In genomic region chr12:93569656-93570551, GRCh38 we compare ENCODE assay signal across 8 cellular contexts. TPM values are rescaled to one million over a fixed set of nuclear protein-coding genes. Genes with fewer than 3 reads are reported as not detected.
A peak's percentile ranks its signal among the peaks of the same experiment; 100 is the strongest.
DNase-seq lines count a peak whose midpoint lies in the region; ATAC-seq and TF ChIP-seq lines count a peak whose summit lies in the region.

No MANE protein-coding gene starts in this region.

- H3K4me3 ChIP-seq in mammary epithelial cell (replicated peaks in 1 of 3; ENCODE audit: insufficient read depth in 1 of 3, low read depth in 2 of 3, low read length in 3 of 3) (peak overlapping the region; percentile 74 to 97 (median 84)), smooth muscle cell (peak overlapping the region; percentile 76)

- H3K27ac ChIP-seq in VCaP, result peak overlapping the region; percentile 77
- H3K27ac ChIP-seq in mammary epithelial cell (ENCODE audit: insufficient read depth, low read depth, low read length), result peak overlapping the region; percentile 56
- H3K27ac ChIP-seq in smooth muscle cell (ENCODE audit: low read depth), result peak overlapping the region; percentile 15

- dilution Hi-C loops in mammary epithelial cell (cut with HindIII; ENCODE audit: low sequenced_read_pairs), result loop anchor here (5.0 kb wide), 1 partner anchor 57 kb away; no protein-coding TSS in a partner anchor

- in situ Hi-C loops in mammary epithelial cell (cut with MboI; ENCODE audit: low sequenced_read_pairs in 2 of 2), result loop anchor here (5.0 to 10.0 kb wide), 5 partner anchors 107 to 532 kb away; partner anchors contain the start of gene CRADD (in 1 of the 2)

- H3K4me1 ChIP-seq in mammary epithelial cell (ENCODE audit: insufficient read depth, low read length) (peaks cover 13% of the 10 kb centered on the region), smooth muscle cell (ENCODE audit: low read depth) (peaks cover 15% of the 10 kb centered on the region)

- H3K27me3 ChIP-seq in mammary epithelial cell (ENCODE audit: insufficient read depth, low read length) (no peaks in the 10 kb centered on the region), smooth muscle cell (ENCODE audit: low read depth) (peaks cover 6% of the 10 kb centered on the region)

- H3K4me2 ChIP-seq in mammary epithelial cell (ENCODE audit: insufficient read depth, low read depth, low read length) (peak overlapping the region; percentile 98), smooth muscle cell (peak overlapping the region; percentile 100)

- TF ChIP-seq CTCF in GM12872 (IDR thresholded peaks at IDR 0.05; ENCODE audit: insufficient read depth, low read depth, low read length), result peak; percentile 81
- TF ChIP-seq CTCF in VCaP (conservative IDR thresholded peaks at IDR 0.05), result peak; percentile 76
- TF ChIP-seq CTCF in mammary epithelial cell (conservative IDR thresholded peaks at IDR 0.05 in 1 of 2, IDR thresholded peaks at IDR 0.05 in 1 of 2; ENCODE audit: extremely low read depth in 1 of 2, insufficient read depth in 1 of 2, low read depth in 1 of 2, low read length in 2 of 2), result peak; percentile 46 to 88
- peak; percentile 89 for TF ChIP-seq CTCF in smooth muscle cell (IDR thresholded peaks at IDR 0.05; ENCODE audit: borderline replicate concordance, insufficient read depth, poor library complexity, severe bottlenecking)

- peaks cover 29 to 31% of the 10 kb centered on the region in 2 donors for H3K4me1 Mint-ChIP-seq in immature natural killer cell

- peak overlapping the region; percentile 94 for H2AFZ ChIP-seq in mammary epithelial cell (ENCODE audit: low read depth, low read length)
- peak overlapping the region; percentile 94 for H2AFZ ChIP-seq in smooth muscle cell (ENCODE audit: low read depth)

- H3K27ac Mint-ChIP-seq in immature natural killer cell, result peak overlapping the region; percentile 87 to 94 (median 94)

- H3K79me2 ChIP-seq in mammary epithelial cell (ENCODE audit: insufficient read depth, low read length) (peaks cover 5% of the 10 kb centered on the region), smooth muscle cell (ENCODE audit: low read depth) (peaks cover 10% of the 10 kb centered on the region)

- H3K36me3 ChIP-seq in mammary epithelial cell (ENCODE audit: insufficient read depth, low read length), result no peaks in the 10 kb centered on the region
- H3K36me3 ChIP-seq in smooth muscle cell (ENCODE audit: low read depth), result no peaks in the 10 kb centered on the region

- ATAC-seq in HG02588 (IDR thresholded peaks at IDR 0.05; ENCODE audit: unreplicated experiment), result peak; percentile 42

- 2% methylated on average over 20 of the region's 60 CpGs for WGBS in mammary epithelial cell (ENCODE audit: low coverage, missing lambda C conversion rate)
- under 1% methylated on average over 60 of the region's 60 CpGs for WGBS in smooth muscle cell (ENCODE audit: low lambda C conversion rate)

- peak; percentile 64 for DNase-seq in NCI-H146 treated with DMSO at 0.1 percent for 48 hours (lab: John Stamatoyannopoulos, UW; ENCODE audit: unreplicated experiment)
- DNase-seq in mammary epithelial cell, result peak; percentile 72
- DNase-seq in immature natural killer cell, result peak; percentile 68 to 70 (median 69)
- peak; percentile 67 for DNase-seq in smooth muscle cell (lab: John Stamatoyannopoulos, UW; ENCODE audit: unreplicated experiment)
- no peak for DNase-seq in NCI-H1048 (lab: John Stamatoyannopoulos, UW)

- H3K27me3 Mint-ChIP-seq in immature natural killer cell (ENCODE audit: low read depth in 3 of 3), result peaks cover 5 to 17% (median 7%) of the 10 kb centered on the region in 3 donors

- H3K9me3 Mint-ChIP-seq in immature natural killer cell, result peaks cover 0 to 1% (median 0%) of the 10 kb centered on the region in 6 donors

- H3K9ac ChIP-seq in mammary epithelial cell (ENCODE audit: insufficient read depth, low read length) (peak overlapping the region; percentile 62), smooth muscle cell (ENCODE audit: low read depth) (peak overlapping the region; percentile 37)

- H3F3A ChIP-seq in smooth muscle cell (ENCODE audit: low read depth), result no peaks in the 10 kb centered on the region

- H4K20me1 ChIP-seq in mammary epithelial cell (ENCODE audit: insufficient read depth, low read length) (no peaks in the 10 kb centered on the region), smooth muscle cell (ENCODE audit: low read depth) (no peaks in the 10 kb centered on the region)

- H3K36me3 Mint-ChIP-seq in immature natural killer cell, result peaks cover 6 to 21% (median 16%) of the 10 kb centered on the region in 3 donors

- CTCF ChIA-PET in mammary epithelial cell (lab: Charles Lee; ENCODE audit: low non-redundant PET), result interaction anchor here (0.5 to 0.7 kb wide), 4 partner anchors 10 to 506 kb away, joined by 4 to 9 read pairs (median 7); no protein-coding TSS in a partner anchor

- no TSS peak for BruUV-seq in mammary epithelial cell (replicated peaks; lab: Mats Ljungman, UMichigan)

- intact Hi-C loops in mammary epithelial cell (cut with micrococcal nuclease), result loop anchor here (1.0 to 2.0 kb wide), 11 partner anchors 21 to 531 kb away; partner anchors contain the start of gene CRADD

- no peaks in the 10 kb centered on the region for H3K9me3 ChIP-seq in mammary epithelial cell (replicated peaks; ENCODE audit: insufficient read depth, low read length)
- H3K9me3 ChIP-seq in smooth muscle cell (replicated peaks; ENCODE audit: low read depth), result no peaks in the 10 kb centered on the region

- H3K4me3 Mint-ChIP-seq in immature natural killer cell, result peak overlapping the region; percentile 87 to 98 (median 97)

RNA-seq across cellular contexts. Expression of gene SOCS2, which starts 2.6 kb away (rescaled TPM):
- 10 to 100 TPM; 19.4 to 27.0 TPM for total RNA-seq in mammary epithelial cell
- polyA plus RNA-seq in mammary epithelial cell, result 8.9 TPM
- polyA minus RNA-seq in mammary epithelial cell, result 1.4 TPM
- 10 to 100 TPM; 20.2 to 28.8 (median 25.9) TPM for polyA plus RNA-seq in immature natural killer cell
- 18.6 and 20.1 TPM in 2 replicates for total RNA-seq in smooth muscle cell
- 4.9 and 10.8 TPM in 2 replicates for polyA plus RNA-seq in smooth muscle cell

Comparison
In these comparisons a context has a peak if more than half of its experiments do, and no peak if none do; other contexts are left out.
1. H3K27ac ChIP-seq: peak in every context shown above with its lines; median percentile 77 in VCaP; 56 in mammary epithelial cell; 15 in smooth muscle cell.